In the genomic region with DNA sequence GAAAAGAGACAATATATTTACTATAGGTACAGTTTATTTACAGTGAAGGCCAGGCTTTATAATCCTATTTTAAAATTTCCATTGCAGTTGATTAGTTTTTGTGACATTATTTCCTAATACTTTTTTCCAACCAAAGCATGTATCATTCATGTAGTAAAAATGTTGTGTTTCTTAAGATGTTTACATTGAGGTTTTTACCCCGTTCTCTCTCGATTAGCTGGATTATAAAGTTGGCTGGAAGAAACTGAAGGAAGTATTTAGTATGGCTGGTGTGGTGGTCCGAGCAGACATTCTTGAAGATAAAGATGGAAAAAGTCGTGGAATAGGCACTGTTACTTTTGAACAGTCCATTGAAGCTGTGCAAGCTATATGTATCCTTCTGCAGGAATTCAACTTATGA, we compare ENCODE assay signal across 22 cellular contexts. TPM values are rescaled to one million over a fixed set of nuclear protein-coding genes. Genes with fewer than 3 reads are reported as not detected.
DNase-seq lines count a peak whose midpoint lies in the region; ATAC-seq and TF ChIP-seq lines count a peak whose summit lies in the region.
"Had no signal": no experiment of that assay in that cellular context is flagged by ENCODE, and none has a peak within 500 bp of the region (broad histone marks: within the 10 kb centered on the region; RNA-seq: fewer than 3 reads in every experiment).

No MANE protein-coding gene starts in this region.

- H3K36me3 ChIP-seq in SJSA1: peaks cover 99% of the 10 kb centered on the region
- H3K36me3 ChIP-seq in mesenchymal stem cell (ENCODE audit: control insufficient read depth in 1 of 2, insufficient read depth in 2 of 2, low read depth in 1 of 2, low read length in 2 of 2): peaks cover 52 to 86% of the 10 kb centered on the region in 2 experiments

- no peak overlapping the region for H4K8ac ChIP-seq in mesenchymal stem cell (ENCODE audit: low read length)

- H3K4me1 ChIP-seq in SJSA1 (replicated peaks): peaks cover 53% of the 10 kb centered on the region
- peaks cover 2% of the 10 kb centered on the region for H3K4me1 ChIP-seq in mesenchymal stem cell (ENCODE audit: control insufficient read depth, insufficient read depth, low read depth, low read length)
- H3K4me1 ChIP-seq: Peyer's patch had no signal

- H3K27ac ChIP-seq in SJSA1 (peak overlapping the region; percentile 24; the same call in 1 of the 2 replicates), mesenchymal stem cell (ENCODE audit: low read length, poor library complexity, severe bottlenecking) (no peak overlapping the region)
- H3K27ac ChIP-seq: 22Rv1, Peyer's patch had no signal

- TF ChIP-seq CTCF in progenitor cell of endocrine pancreas (IDR thresholded peaks at IDR 0.05; ENCODE audit: unreplicated experiment): no peak

- H3K9me3 ChIP-seq in SJSA1 (replicated peaks): no peaks in the 10 kb centered on the region
- H3K9me3 ChIP-seq in mesenchymal stem cell (ENCODE audit: control insufficient read depth, low read length): no peaks in the 10 kb centered on the region
- H3K9me3 ChIP-seq: BE2C, Caco-2, Peyer's patch had no signal

- no peak overlapping the region for H2BK5ac ChIP-seq in mesenchymal stem cell (ENCODE audit: low read depth, low read length, poor library complexity, severe bottlenecking)

- H3K4me3 Mint-ChIP-seq in activated CD4-positive, alpha-beta T cell treated with anti-CD3 and anti-CD28 coated beads for 36 hours: no peak overlapping the region
- H3K4me3 Mint-ChIP-seq in progenitor cell of endocrine pancreas (ENCODE audit: low read depth): no peak overlapping the region
- H3K4me3 Mint-ChIP-seq: CD4-positive, CD25-positive, alpha-beta regulatory T cell; GM23338 had no signal

- H3K36me3 Mint-ChIP-seq in activated CD4-positive, alpha-beta T cell treated with anti-CD3 and anti-CD28 coated beads for 36 hours (ENCODE audit: low read depth): peaks cover 78% of the 10 kb centered on the region
- H3K36me3 Mint-ChIP-seq in progenitor cell of endocrine pancreas (ENCODE audit: insufficient read depth): peaks cover 52% of the 10 kb centered on the region

- no peak overlapping the region for H3K18ac ChIP-seq in mesenchymal stem cell (ENCODE audit: low read depth in 1 of 2, low read length in 2 of 2)

- H3K27me3 Mint-ChIP-seq in activated CD4-positive, alpha-beta T cell treated with anti-CD3 and anti-CD28 coated beads for 36 hours: no peaks in the 10 kb centered on the region
- H3K27me3 Mint-ChIP-seq in progenitor cell of endocrine pancreas: no peaks in the 10 kb centered on the region
- H3K27me3 Mint-ChIP-seq: CD4-positive, CD25-positive, alpha-beta regulatory T cell had no signal

- H3K14ac ChIP-seq in mesenchymal stem cell (ENCODE audit: low read length in 2 of 2): no peak overlapping the region

- H3K27me3 ChIP-seq in SJSA1 (replicated peaks) (no peaks in the 10 kb centered on the region), mesenchymal stem cell (ENCODE audit: control insufficient read depth in 1 of 2, insufficient read depth in 1 of 2, low read length in 2 of 2) (no peaks in the 10 kb centered on the region)
- H3K27me3 ChIP-seq: BE2C, Peyer's patch had no signal

- no peak overlapping the region for H4K91ac ChIP-seq in mesenchymal stem cell (ENCODE audit: low read length)

- intact Hi-C loops in activated CD4-positive, alpha-beta T cell treated with anti-CD3 and anti-CD28 coated beads for 36 hours (cut with DNase I, micrococcal nuclease): no loop called here
- intact Hi-C loops in head of caudate nucleus (cut with DNase I): no loop called here

- CTCF ChIA-PET in activated CD4-positive, alpha-beta T cell treated with anti-CD3 and anti-CD28 coated beads for 36 hours (lab: Charles Lee): interaction anchor here (1.0 kb wide), 1 partner anchor 16 kb away, joined by 3 read pairs; no protein-coding TSS in a partner anchor

- H3K4me3 ChIP-seq in SJSA1 (no peak overlapping the region), mesenchymal stem cell (ENCODE audit: insufficient read depth in 1 of 2, low read depth in 1 of 2, low read length in 2 of 2) (no peak overlapping the region)
- H3K4me3 ChIP-seq: GM23338, Peyer's patch had no signal

- H3K79me1 ChIP-seq in mesenchymal stem cell (replicated peaks; ENCODE audit: low read length, poor library complexity, severe bottlenecking): peaks cover 14% of the 10 kb centered on the region

- no peaks in the 10 kb centered on the region for H3K9me3 Mint-ChIP-seq in activated CD4-positive, alpha-beta T cell treated with anti-CD3 and anti-CD28 coated beads for 36 hours (ENCODE audit: low read depth)
- H3K9me3 Mint-ChIP-seq in progenitor cell of endocrine pancreas (ENCODE audit: low read depth): no peaks in the 10 kb centered on the region
- H3K9me3 Mint-ChIP-seq: CD4-positive, CD25-positive, alpha-beta regulatory T cell; GM23338 had no signal

- H3K4me2 ChIP-seq in mesenchymal stem cell (ENCODE audit: low read length, poor library complexity, severe bottlenecking): no peak overlapping the region
- H3K4me2 ChIP-seq: GM23338 had no signal

- no peak overlapping the region for H3K23ac ChIP-seq in mesenchymal stem cell (ENCODE audit: low read length in 2 of 2)

- DNase-seq in activated CD4-positive, alpha-beta T cell treated with anti-CD3 and anti-CD28 coated beads for 36 hours: no peak
- DNase-seq in activated CD4-positive, alpha-beta T cell treated with anti-CD3 and anti-CD28 coated beads, Interleukin-2, amount 50 U/mL, for 48 hours: no peak
- DNase-seq in SJSA1 (ENCODE audit: low read depth in 1 of 2, low spot score in 2 of 2) (peak in 1 of 2 experiments; percentile 52), dedifferentiated amniotic fluid mesenchymal stem cell (ENCODE audit: extremely low spot score) (peak; percentile 19), mesenchymal stem cell (peak; percentile 87), progenitor cell of endocrine pancreas (ENCODE audit: low spot score, unreplicated experiment) (no peak), head of caudate nucleus (no peak)
- DNase-seq: BE2C; Caco-2; CD4-positive, CD25-positive, alpha-beta regulatory T cell; GDM1; NCI-H1048; NCI-H1436 treated with DMSO at 0.1 percent for 48 hours; NCI-H2029; NCI-H2171; Peyer's patch had no signal

- H3K27ac Mint-ChIP-seq in activated CD4-positive, alpha-beta T cell treated with anti-CD3 and anti-CD28 coated beads for 36 hours: peak overlapping the region; percentile 20
- H3K27ac Mint-ChIP-seq in progenitor cell of endocrine pancreas: no peak overlapping the region
- H3K27ac Mint-ChIP-seq: GM23338 had no signal

- H2BK15ac ChIP-seq in mesenchymal stem cell (ENCODE audit: low read depth, poor library complexity, severe bottlenecking): no peak overlapping the region

- H2AFZ ChIP-seq in mesenchymal stem cell (ENCODE audit: low read depth, low read length): no peak overlapping the region
- H2AFZ ChIP-seq: GM23338 had no signal

- H2AK5ac ChIP-seq in mesenchymal stem cell (ENCODE audit: low read length, severe bottlenecking): no peak overlapping the region

- POLR2A ChIA-PET in activated CD4-positive, alpha-beta T cell treated with anti-CD3 and anti-CD28 coated beads for 36 hours (lab: Charles Lee): no interaction called here

- peaks cover 25% of the 10 kb centered on the region for H3K4me1 Mint-ChIP-seq in activated CD4-positive, alpha-beta T cell treated with anti-CD3 and anti-CD28 coated beads for 36 hours
- H3K4me1 Mint-ChIP-seq in progenitor cell of endocrine pancreas (ENCODE audit: low read depth): peaks cover 37% of the 10 kb centered on the region

- H2BK120ac ChIP-seq in mesenchymal stem cell (ENCODE audit: low read depth, low read length): no peak overlapping the region

- 66% methylated on average over 4 of the region's 4 CpGs for WGBS in mesenchymal stem cell

- no peak overlapping the region for H3K4ac ChIP-seq in mesenchymal stem cell (ENCODE audit: low read depth in 1 of 2, low read length in 2 of 2)

- no peak for ATAC-seq in activated CD4-positive, alpha-beta T cell treated with anti-CD3 and anti-CD28 coated beads for 36 hours
- ATAC-seq in GM18867 (IDR thresholded peaks at IDR 0.05; ENCODE audit: unreplicated experiment): no peak
- ATAC-seq: GM23338, Right ventricle myocardium inferior had no signal

- no peak overlapping the region for H2BK12ac ChIP-seq in mesenchymal stem cell (ENCODE audit: low read length in 2 of 2)

- H3K9ac ChIP-seq in mesenchymal stem cell (ENCODE audit: low read length): no peak overlapping the region

RNA-seq across cellular contexts. Expression of a gene that starts 21.2 kb away (rescaled TPM):
- total RNA-seq in activated CD4-positive, alpha-beta T cell treated with anti-CD3 and anti-CD28 coated beads for 36 hours: 100 to 1,000 TPM; 250 to 304 TPM
- 125 and 127 TPM in 2 replicates for total RNA-seq in SJSA1 (2014; rRNA removed; shearing (Covaris generic))
- polyA plus RNA-seq in mesenchymal stem cell (2013, experiment 1 of 2): 84.5 TPM
- polyA plus RNA-seq in mesenchymal stem cell (2013, experiment 2 of 2): 82.9 TPM
- total RNA-seq in progenitor cell of endocrine pancreas: 320 and 333 TPM in 2 replicates

RNA-seq across cellular contexts. Expression of a gene that starts 36.4 kb away (rescaled TPM):
- 1 to 10 TPM in 1 of 2 experiments, under 1 TPM in 1; 0.90 to 1.1 TPM for total RNA-seq in activated CD4-positive, alpha-beta T cell treated with anti-CD3 and anti-CD28 coated beads for 36 hours
- total RNA-seq in SJSA1 (2014; rRNA removed; shearing (Covaris generic)): not detected in 2 replicates
- 0.03 TPM for polyA plus RNA-seq in mesenchymal stem cell (2013, experiment 1 of 2)
- polyA plus RNA-seq in mesenchymal stem cell (2013, experiment 2 of 2): not detected
- total RNA-seq in progenitor cell of endocrine pancreas: 0.89 and 1.3 TPM in 2 replicates
- total RNA-seq: Caco-2, HT-29, M059J had no signal
- polyA plus RNA-seq: GM23338 had no signal

RNA-seq across cellular contexts. Expression of a gene that starts 47.9 kb away (rescaled TPM):
- total RNA-seq in activated CD4-positive, alpha-beta T cell treated with anti-CD3 and anti-CD28 coated beads for 36 hours: 10 to 100 TPM; 21.0 to 23.7 TPM
- total RNA-seq in SJSA1 (2014; rRNA removed; shearing (Covaris generic)): 0.25 and 5.4 TPM in 2 replicates
- polyA plus RNA-seq in mesenchymal stem cell (2013, experiment 1 of 2): 21.2 TPM
- 19.1 TPM for polyA plus RNA-seq in mesenchymal stem cell (2013, experiment 2 of 2)
- total RNA-seq in progenitor cell of endocrine pancreas: 31.5 and 37.7 TPM in 2 replicates

RNA-seq across cellular contexts. Expression of a gene that starts 52.9 kb away (rescaled TPM):
- 10 to 100 TPM in 1 of 2 experiments, 1 to 10 TPM in 1; 9.1 to 10.1 TPM for total RNA-seq in activated CD4-positive, alpha-beta T cell treated with anti-CD3 and anti-CD28 coated beads for 36 hours
- total RNA-seq in SJSA1 (2014; rRNA removed; shearing (Covaris generic)): 37.9 and 45.5 TPM in 2 replicates
- polyA plus RNA-seq in mesenchymal stem cell (2013, experiment 1 of 2): 42.1 TPM
- 39.4 TPM for polyA plus RNA-seq in mesenchymal stem cell (2013, experiment 2 of 2)
- 21.3 and 23.0 TPM in 2 replicates for total RNA-seq in progenitor cell of endocrine pancreas

Comparison
In these comparisons a context has a peak if more than half of its experiments do, and no peak if none do; other contexts are left out.
1. DNase-seq: peak in dedifferentiated amniotic fluid mesenchymal stem cell (single experiment) and mesenchymal stem cell (single experiment); none in activated CD4-positive, alpha-beta T cell treated with anti-CD3 and anti-CD28 coated beads for 36 hours (single experiment), activated CD4-positive, alpha-beta T cell treated with anti-CD3 and anti-CD28 coated beads, Interleukin-2, amount 50 U/mL, for 48 hours (0 of 2), progenitor cell of endocrine pancreas (single experiment) and head of caudate nucleus (0 of 42).